In the genomic region with DNA sequence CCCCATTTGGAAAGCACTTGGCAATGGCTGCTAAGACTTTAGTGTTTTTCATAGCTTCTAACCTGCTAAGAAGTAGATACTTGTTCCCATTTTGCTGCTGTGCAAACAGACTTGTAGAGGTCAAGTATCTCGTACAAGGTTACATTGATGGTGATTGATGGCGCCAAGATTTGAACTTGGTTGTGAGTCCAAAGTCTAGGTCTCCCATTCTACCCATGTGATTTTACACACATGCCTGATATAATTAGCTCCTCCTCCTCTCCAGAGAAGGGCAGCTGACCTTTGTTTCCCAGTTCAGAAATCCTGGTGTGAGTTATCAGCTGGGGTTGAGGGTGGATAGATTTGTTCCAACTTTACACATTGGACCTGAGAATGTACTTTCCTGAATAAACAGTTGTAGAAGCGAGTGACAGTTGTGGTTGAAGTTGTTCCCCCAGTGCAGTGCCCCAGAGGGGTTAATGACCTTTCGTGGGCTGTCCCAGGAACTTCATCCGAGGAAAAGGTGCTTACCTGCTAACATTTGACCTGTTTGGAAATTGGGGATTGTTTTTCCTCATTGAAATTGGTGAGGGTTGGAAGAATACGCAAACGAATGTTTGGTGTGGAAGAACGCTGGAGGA, we compare ENCODE assay signal across 1 cellular context.
TF ChIP-seq lines count a peak whose summit lies in the region.

No MANE protein-coding gene starts in this region.

TF ChIP-seq in HepG2, 621 proteins besides CTCF, POLR2A, EP300 and RAD21 (continued from another document):
- TF ChIP-seq, protein P1, sequence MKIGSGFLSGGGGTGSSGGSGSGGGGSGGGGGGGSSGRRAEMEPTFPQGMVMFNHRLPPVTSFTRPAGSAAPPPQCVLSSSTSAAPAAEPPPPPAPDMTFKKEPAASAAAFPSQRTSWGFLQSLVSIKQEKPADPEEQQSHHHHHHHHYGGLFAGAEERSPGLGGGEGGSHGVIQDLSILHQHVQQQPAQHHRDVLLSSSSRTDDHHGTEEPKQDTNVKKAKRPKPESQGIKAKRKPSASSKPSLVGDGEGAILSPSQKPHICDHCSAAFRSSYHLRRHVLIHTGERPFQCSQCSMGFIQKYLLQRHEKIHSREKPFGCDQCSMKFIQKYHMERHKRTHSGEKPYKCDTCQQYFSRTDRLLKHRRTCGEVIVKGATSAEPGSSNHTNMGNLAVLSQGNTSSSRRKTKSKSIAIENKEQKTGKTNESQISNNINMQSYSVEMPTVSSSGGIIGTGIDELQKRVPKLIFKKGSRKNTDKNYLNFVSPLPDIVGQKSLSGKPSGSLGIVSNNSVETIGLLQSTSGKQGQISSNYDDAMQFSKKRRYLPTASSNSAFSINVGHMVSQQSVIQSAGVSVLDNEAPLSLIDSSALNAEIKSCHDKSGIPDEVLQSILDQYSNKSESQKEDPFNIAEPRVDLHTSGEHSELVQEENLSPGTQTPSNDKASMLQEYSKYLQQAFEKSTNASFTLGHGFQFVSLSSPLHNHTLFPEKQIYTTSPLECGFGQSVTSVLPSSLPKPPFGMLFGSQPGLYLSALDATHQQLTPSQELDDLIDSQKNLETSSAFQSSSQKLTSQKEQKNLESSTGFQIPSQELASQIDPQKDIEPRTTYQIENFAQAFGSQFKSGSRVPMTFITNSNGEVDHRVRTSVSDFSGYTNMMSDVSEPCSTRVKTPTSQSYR (CRISPR knock-in tag; IDR thresholded peaks at IDR 0.05; ENCODE audit: borderline replicate concordance): 0 out of 2 replicates have a peak, but pooled peaks have one; percentile 14
- TF ChIP-seq PHF5A (CRISPR knock-in tag; IDR thresholded peaks at IDR 0.05; ENCODE audit: low read depth, unreplicated experiment): no peak
- peak; percentile 56; the same call in 1 of the 2 replicates for TF ChIP-seq ZMYM4 (CRISPR knock-in tag; IDR thresholded peaks at IDR 0.05)
- peak; percentile 54; the same call in 1 of the 2 replicates for TF ChIP-seq FOXO1 (CRISPR knock-in tag; IDR thresholded peaks at IDR 0.05)
- TF ChIP-seq, protein P2, sequence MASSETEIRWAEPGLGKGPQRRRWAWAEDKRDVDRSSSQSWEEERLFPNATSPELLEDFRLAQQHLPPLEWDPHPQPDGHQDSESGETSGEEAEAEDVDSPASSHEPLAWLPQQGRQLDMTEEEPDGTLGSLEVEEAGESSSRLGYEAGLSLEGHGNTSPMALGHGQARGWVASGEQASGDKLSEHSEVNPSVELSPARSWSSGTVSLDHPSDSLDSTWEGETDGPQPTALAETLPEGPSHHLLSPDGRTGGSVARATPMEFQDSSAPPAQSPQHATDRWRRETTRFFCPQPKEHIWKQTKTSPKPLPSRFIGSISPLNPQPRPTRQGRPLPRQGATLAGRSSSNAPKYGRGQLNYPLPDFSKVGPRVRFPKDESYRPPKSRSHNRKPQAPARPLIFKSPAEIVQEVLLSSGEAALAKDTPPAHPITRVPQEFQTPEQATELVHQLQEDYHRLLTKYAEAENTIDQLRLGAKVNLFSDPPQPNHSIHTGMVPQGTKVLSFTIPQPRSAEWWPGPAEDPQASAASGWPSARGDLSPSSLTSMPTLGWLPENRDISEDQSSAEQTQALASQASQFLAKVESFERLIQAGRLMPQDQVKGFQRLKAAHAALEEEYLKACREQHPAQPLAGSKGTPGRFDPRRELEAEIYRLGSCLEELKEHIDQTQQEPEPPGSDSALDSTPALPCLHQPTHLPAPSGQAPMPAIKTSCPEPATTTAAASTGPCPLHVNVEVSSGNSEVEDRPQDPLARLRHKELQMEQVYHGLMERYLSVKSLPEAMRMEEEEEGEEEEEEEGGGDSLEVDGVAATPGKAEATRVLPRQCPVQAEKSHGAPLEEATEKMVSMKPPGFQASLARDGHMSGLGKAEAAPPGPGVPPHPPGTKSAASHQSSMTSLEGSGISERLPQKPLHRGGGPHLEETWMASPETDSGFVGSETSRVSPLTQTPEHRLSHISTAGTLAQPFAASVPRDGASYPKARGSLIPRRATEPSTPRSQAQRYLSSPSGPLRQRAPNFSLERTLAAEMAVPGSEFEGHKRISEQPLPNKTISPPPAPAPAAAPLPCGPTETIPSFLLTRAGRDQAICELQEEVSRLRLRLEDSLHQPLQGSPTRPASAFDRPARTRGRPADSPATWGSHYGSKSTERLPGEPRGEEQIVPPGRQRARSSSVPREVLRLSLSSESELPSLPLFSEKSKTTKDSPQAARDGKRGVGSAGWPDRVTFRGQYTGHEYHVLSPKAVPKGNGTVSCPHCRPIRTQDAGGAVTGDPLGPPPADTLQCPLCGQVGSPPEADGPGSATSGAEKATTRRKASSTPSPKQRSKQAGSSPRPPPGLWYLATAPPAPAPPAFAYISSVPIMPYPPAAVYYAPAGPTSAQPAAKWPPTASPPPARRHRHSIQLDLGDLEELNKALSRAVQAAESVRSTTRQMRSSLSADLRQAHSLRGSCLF (CRISPR knock-in tag; IDR thresholded peaks at IDR 0.05; ENCODE audit: borderline replicate concordance): no peak
- TF ChIP-seq, protein P3, sequence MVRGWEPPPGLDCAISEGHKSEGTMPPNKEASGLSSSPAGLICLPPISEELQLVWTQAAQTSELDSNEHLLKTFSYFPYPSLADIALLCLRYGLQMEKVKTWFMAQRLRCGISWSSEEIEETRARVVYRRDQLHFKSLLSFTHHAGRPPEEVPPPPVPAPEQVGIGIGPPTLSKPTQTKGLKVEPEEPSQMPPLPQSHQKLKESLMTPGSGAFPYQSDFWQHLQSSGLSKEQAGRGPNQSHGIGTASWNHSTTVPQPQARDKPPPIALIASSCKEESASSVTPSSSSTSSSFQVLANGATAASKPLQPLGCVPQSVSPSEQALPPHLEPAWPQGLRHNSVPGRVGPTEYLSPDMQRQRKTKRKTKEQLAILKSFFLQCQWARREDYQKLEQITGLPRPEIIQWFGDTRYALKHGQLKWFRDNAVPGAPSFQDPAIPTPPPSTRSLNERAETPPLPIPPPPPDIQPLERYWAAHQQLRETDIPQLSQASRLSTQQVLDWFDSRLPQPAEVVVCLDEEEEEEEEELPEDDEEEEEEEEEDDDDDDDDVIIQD (CRISPR knock-in tag; IDR thresholded peaks at IDR 0.05; ENCODE audit: low read depth): peak; percentile 13; the same call in 1 of the 2 replicates
- no peak for TF ChIP-seq ZSCAN29 (CRISPR knock-in tag; conservative IDR thresholded peaks at IDR 0.05)
- no peak for TF ChIP-seq XRCC5 (optimal IDR thresholded peaks at IDR 0.05; ENCODE audit: low read length)
- TF ChIP-seq, protein P4, sequence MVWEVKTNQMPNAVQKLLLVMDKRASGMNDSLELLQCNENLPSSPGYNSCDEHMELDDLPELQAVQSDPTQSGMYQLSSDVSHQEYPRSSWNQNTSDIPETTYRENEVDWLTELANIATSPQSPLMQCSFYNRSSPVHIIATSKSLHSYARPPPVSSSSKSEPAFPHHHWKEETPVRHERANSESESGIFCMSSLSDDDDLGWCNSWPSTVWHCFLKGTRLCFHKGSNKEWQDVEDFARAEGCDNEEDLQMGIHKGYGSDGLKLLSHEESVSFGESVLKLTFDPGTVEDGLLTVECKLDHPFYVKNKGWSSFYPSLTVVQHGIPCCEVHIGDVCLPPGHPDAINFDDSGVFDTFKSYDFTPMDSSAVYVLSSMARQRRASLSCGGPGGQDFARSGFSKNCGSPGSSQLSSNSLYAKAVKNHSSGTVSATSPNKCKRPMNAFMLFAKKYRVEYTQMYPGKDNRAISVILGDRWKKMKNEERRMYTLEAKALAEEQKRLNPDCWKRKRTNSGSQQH (CRISPR knock-in tag; IDR thresholded peaks at IDR 0.05; ENCODE audit: low read depth): no peak
- TF ChIP-seq MED1 (CRISPR knock-in tag; IDR thresholded peaks at IDR 0.05): peak; percentile 49; the same call in 1 of the 2 replicates
- TF ChIP-seq ZNF773 (CRISPR knock-in tag; IDR thresholded peaks at IDR 0.05; ENCODE audit: borderline replicate concordance): no peak
- TF ChIP-seq, protein P5, sequence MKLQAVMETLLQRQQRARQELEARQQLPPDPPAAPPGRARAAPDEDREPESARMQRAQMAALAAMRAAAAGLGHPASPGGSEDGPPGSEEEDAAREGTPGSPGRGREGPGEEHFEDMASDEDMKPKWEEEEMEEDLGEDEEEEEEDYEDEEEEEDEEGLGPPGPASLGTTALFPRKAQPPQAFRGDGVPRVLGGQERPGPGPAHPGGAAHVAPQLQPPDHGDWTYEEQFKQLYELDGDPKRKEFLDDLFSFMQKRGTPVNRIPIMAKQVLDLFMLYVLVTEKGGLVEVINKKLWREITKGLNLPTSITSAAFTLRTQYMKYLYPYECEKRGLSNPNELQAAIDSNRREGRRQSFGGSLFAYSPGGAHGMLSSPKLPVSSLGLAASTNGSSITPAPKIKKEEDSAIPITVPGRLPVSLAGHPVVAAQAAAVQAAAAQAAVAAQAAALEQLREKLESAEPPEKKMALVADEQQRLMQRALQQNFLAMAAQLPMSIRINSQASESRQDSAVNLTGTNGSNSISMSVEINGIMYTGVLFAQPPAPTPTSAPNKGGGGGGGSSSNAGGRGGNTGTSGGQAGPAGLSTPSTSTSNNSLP (IDR thresholded peaks at IDR 0.05; ENCODE audit: low read depth, low read length): peak; percentile 84
- TF ChIP-seq MXD4 (CRISPR knock-in tag; IDR thresholded peaks at IDR 0.05): peak; percentile 24; the same call in 1 of the 2 replicates
- TF ChIP-seq CC2D1A (CRISPR knock-in tag; IDR thresholded peaks at IDR 0.05): no peak
- no peak for TF ChIP-seq CBX5 (CRISPR knock-in tag; IDR thresholded peaks at IDR 0.05; ENCODE audit: borderline replicate concordance)
TF ChIP-seq in HepG2: peak in this region for 128.
